In genomic region chr1:8197493-8198282, GRCh38 we compare ENCODE assay signal across 8 cellular contexts.
DNase-seq lines count a peak whose midpoint lies in the region; ATAC-seq, FAIRE-seq and TF ChIP-seq lines count a peak whose summit lies in the region.

No MANE protein-coding gene starts in this region.

- no peak for TF ChIP-seq CTCF in pancreas (IDR thresholded peaks at IDR 0.05)
- no peak for TF ChIP-seq CTCF in GM13976 (IDR thresholded peaks at IDR 0.05; ENCODE audit: borderline replicate concordance, control extremely low read depth, extremely low read depth, insufficient read depth, missing control alignments)

- intact Hi-C loops in pancreas (cut with DNase I): no loop called here

- DNase-seq in DMS 273 treated with DMSO at 0.1 percent for 48 hours (lab: John Stamatoyannopoulos, UW) (peak; percentile 24), NCI-H226 (peak; percentile 99), epithelial cell of prostate (ENCODE audit: low read depth, low spot score) (peak; percentile 66), pancreas (peak in 4 of 6 donors; percentile 30 to 67 (median 55)), GM13976 (ENCODE audit: low spot score) (no peak), activated gamma-delta T cell treated with Interleukin-2 at 50 U/mL for 16 hours (no peak)
- no peak for DNase-seq in NK-92 treated with Interleukin-12 subunit alpha and Interleukin-12 subunit beta, amount 100 ng/mL, for 24 hours (lab: John Stamatoyannopoulos, UW)

- peaks cover 0 to 6% (median 6%) of the 10 kb centered on the region in 3 donors for H3K4me1 ChIP-seq in pancreas

- in situ Hi-C loops in GM13976 (cut with MboI; ENCODE audit: low sequenced_read_pairs, unreplicated experiment): no loop called here

- H3K9me3 ChIP-seq in pancreas: no peaks in the 10 kb centered on the region

- ATAC-seq in pancreas (peak in 3 of 4 donors; percentile 37 to 58 (median 48)), HG03439 (IDR thresholded peaks at IDR 0.05; ENCODE audit: unreplicated experiment) (no peak)

- no peak for FAIRE-seq in pancreas (lab: Jason Lieb, UNC)

- H3K27me3 ChIP-seq in pancreas: no peaks in the 10 kb centered on the region

- no peak overlapping the region for H3K4me3 ChIP-seq in pancreas

- H3K36me3 ChIP-seq in pancreas: no peaks in the 10 kb centered on the region

- WGBS in pancreas, 2 donors: 52 to 57% methylated on average over 20 of the region's 20 CpGs

- H3K27ac ChIP-seq in epithelial cell of prostate (peak overlapping the region; percentile 84), pancreas (peak overlapping the region in 1 of 4 donors; percentile 17)

Comparison
In these comparisons a context has a peak if more than half of its experiments do, and no peak if none do; other contexts are left out.
1. DNase-seq: peak in DMS 273 treated with DMSO at 0.1 percent for 48 hours (single experiment), NCI-H226 (single experiment), epithelial cell of prostate (single experiment) and pancreas (4 of 6); none in NK-92 treated with Interleukin-12 subunit alpha and Interleukin-12 subunit beta, amount 100 ng/mL, for 24 hours (single experiment), GM13976 (single experiment) and activated gamma-delta T cell treated with Interleukin-2 at 50 U/mL for 16 hours (single experiment).